Comparison of ENCODE assay signal across 10 cellular contexts in the genomic region with DNA sequence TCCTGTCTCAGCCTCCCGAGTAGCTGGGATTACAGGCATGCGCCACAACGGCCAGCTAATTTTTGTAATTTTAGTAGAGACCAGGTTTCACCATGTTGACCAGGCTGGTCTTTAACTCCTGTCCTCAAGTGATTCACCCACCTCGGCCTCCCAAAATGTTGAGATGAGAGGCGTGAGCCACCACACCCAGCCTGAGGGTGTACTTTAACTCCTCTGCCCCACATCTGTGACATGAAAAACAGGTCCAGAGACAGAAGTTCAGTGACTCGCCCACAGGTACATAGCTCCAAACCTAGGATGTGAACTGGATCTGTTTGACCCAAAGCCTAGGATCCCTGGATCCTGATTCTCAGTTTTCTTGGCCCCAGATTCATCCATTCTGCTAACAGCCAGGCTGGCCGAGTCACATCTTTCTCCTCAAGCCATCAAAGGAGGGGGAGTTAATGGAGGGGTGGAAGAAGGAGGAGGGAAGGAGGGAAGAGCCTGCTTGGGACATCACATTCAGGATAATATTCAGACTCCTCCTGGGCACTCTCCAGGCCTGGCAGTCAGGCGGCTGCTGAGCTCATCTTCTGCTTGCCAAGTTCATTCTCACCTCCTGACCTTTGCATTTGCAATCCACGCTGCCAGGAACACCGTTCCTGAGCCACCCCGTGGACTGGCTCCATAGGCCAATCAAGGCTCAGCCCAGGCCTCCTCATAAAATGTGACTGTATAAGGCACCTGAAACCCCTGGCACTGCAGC. TPM values are rescaled to one million over a fixed set of nuclear protein-coding genes. Genes with fewer than 3 reads are reported as not detected.
DNase-seq lines count a peak whose midpoint lies in the region; ATAC-seq and TF ChIP-seq lines count a peak whose summit lies in the region.
"Had no signal": no experiment of that assay in that cellular context is flagged by ENCODE, and none has a peak within 500 bp of the region (broad histone marks: within the 10 kb centered on the region; RNA-seq: fewer than 3 reads in every experiment).

No MANE protein-coding gene starts in this region.

- intact Hi-C loops in body of pancreas (cut with DNase I), result no loop called here

- no peak for TF ChIP-seq CTCF in body of pancreas (IDR thresholded peaks at IDR 0.05)

- no peaks in the 10 kb centered on the region for H3K9me3 ChIP-seq in body of pancreas
- H3K9me3 ChIP-seq in skeletal muscle satellite cell (replicated peaks; ENCODE audit: low read length), result no peaks in the 10 kb centered on the region

- TF ChIP-seq POLR2A in body of pancreas (IDR thresholded peaks at IDR 0.05), result no peak

- H3K36me3 ChIP-seq in body of pancreas (replicated peaks in 1 of 2; ENCODE audit: insufficient read depth in 1 of 2, low read depth in 2 of 2) (no peaks in the 10 kb centered on the region), skeletal muscle satellite cell (ENCODE audit: insufficient read depth, low read length) (peaks cover 9% of the 10 kb centered on the region)

- H3K4me1 ChIP-seq in body of pancreas, result peaks cover 44% of the 10 kb centered on the region
- H3K4me1 ChIP-seq in skeletal muscle satellite cell (ENCODE audit: control insufficient read depth, insufficient read depth, low read length), result peaks cover 34% of the 10 kb centered on the region

- CTCF ChIA-PET in activated CD8-positive, alpha-beta memory T cell treated with anti-CD3 and anti-CD28 coated beads, Interleukin-2, amount 10 ng/mL, durations not matched to agents 7 days and 5 days (lab: Charles Lee), result interaction anchor here (1.3 to 1.7 kb wide), 2 partner anchors 10 to 26 kb away, joined by 3 to 9 read pairs; no protein-coding TSS in a partner anchor

- H3K27me3 Mint-ChIP-seq in activated CD8-positive, alpha-beta memory T cell treated with anti-CD3 and anti-CD28 coated beads, Interleukin-2, amount 10 ng/mL, durations not matched to agents 7 days and 5 days, result no peaks in the 10 kb centered on the region

- H3K4me3 ChIP-seq in body of pancreas, result no peak overlapping the region
- peak overlapping the region; percentile 9 for H3K4me3 ChIP-seq in skeletal muscle satellite cell (ENCODE audit: low read length)

- peak; percentile 64 for DNase-seq in HCEC 1CT
- peak; percentile 82 to 91 (median 90) for DNase-seq in body of pancreas
- peak; percentile 59 for DNase-seq in islet precursor cell
- no peak for DNase-seq in cerebellum (ENCODE audit: low spot score)
- DNase-seq in activated CD8-positive, alpha-beta memory T cell treated with anti-CD3 and anti-CD28 coated beads, Interleukin-2, amount 10 ng/mL, durations not matched to agents 7 days and 5 days, result no peak
- DNase-seq: H7, T-helper 9 cell had no signal

- H3K4me1 Mint-ChIP-seq in activated CD8-positive, alpha-beta memory T cell treated with anti-CD3 and anti-CD28 coated beads, Interleukin-2, amount 10 ng/mL, durations not matched to agents 7 days and 5 days, result peaks cover 34% of the 10 kb centered on the region

- H3K4me2 ChIP-seq in skeletal muscle satellite cell (ENCODE audit: low read length), result peak overlapping the region; percentile 58

- H3K27ac ChIP-seq in body of pancreas, result peak overlapping the region; percentile 75 to 86 (median 80)

- H3K27ac Mint-ChIP-seq in activated CD8-positive, alpha-beta memory T cell treated with anti-CD3 and anti-CD28 coated beads, Interleukin-2, amount 10 ng/mL, durations not matched to agents 7 days and 5 days, result no peak overlapping the region

- ATAC-seq in body of pancreas (peak; percentile 65), HG02588 (IDR thresholded peaks at IDR 0.05; ENCODE audit: unreplicated experiment) (no peak), GM18520 (IDR thresholded peaks at IDR 0.05; ENCODE audit: unreplicated experiment) (no peak)
- no peak for ATAC-seq in activated CD8-positive, alpha-beta memory T cell treated with anti-CD3 and anti-CD28 coated beads, Interleukin-2, amount 10 ng/mL, durations not matched to agents 7 days and 5 days

- peaks cover 35% of the 10 kb centered on the region for H3K36me3 Mint-ChIP-seq in activated CD8-positive, alpha-beta memory T cell treated with anti-CD3 and anti-CD28 coated beads, Interleukin-2, amount 10 ng/mL, durations not matched to agents 7 days and 5 days

- H3K27me3 ChIP-seq in body of pancreas, result no peaks in the 10 kb centered on the region
- no peaks in the 10 kb centered on the region for H3K27me3 ChIP-seq in skeletal muscle satellite cell (ENCODE audit: control insufficient read depth, insufficient read depth, low read length)

- 52 to 74% methylated on average over 7 to 11 of the region's 11 CpGs for WGBS in body of pancreas, 2 donors

- peak overlapping the region; percentile 69 for H3K9ac ChIP-seq in skeletal muscle satellite cell (ENCODE audit: low read depth, low read length)

- no peaks in the 10 kb centered on the region for H3K9me3 Mint-ChIP-seq in activated CD8-positive, alpha-beta memory T cell treated with anti-CD3 and anti-CD28 coated beads, Interleukin-2, amount 10 ng/mL, durations not matched to agents 7 days and 5 days (ENCODE audit: low read depth)

- H3K4me3 Mint-ChIP-seq in activated CD8-positive, alpha-beta memory T cell treated with anti-CD3 and anti-CD28 coated beads, Interleukin-2, amount 10 ng/mL, durations not matched to agents 7 days and 5 days, result no peak overlapping the region

RNA-seq across cellular contexts. Expression of a gene that starts 3.1 kb away (rescaled TPM):
- total RNA-seq in body of pancreas (1 to 10 TPM; 1.8 to 6.9 TPM), cerebellum (13.3 TPM)
- total RNA-seq in skeletal muscle satellite cell (2012; rRNA removed), result 45.7 and 54.5 TPM in 2 replicates
- total RNA-seq in activated CD8-positive, alpha-beta memory T cell treated with anti-CD3 and anti-CD28 coated beads, Interleukin-2, amount 10 ng/mL, durations not matched to agents 7 days and 5 days, result 10 to 100 TPM; 62.8 to 85.5 TPM

RNA-seq across cellular contexts. Expression of a gene that starts 44.9 kb away (rescaled TPM):
- total RNA-seq in body of pancreas (100 to 1,000 TPM; 133 to 165 TPM), cerebellum (34.3 TPM)
- 266 and 301 TPM in 2 replicates for total RNA-seq in skeletal muscle satellite cell (2012; rRNA removed)
- 1 to 10 TPM; 1.8 to 2.3 TPM for total RNA-seq in activated CD8-positive, alpha-beta memory T cell treated with anti-CD3 and anti-CD28 coated beads, Interleukin-2, amount 10 ng/mL, durations not matched to agents 7 days and 5 days

Comparison
In these comparisons a context has a peak if more than half of its experiments do, and no peak if none do; other contexts are left out.
1. DNase-seq: peak in HCEC 1CT (single experiment), body of pancreas (4 of 4) and islet precursor cell (single experiment); none in cerebellum (single experiment) and activated CD8-positive, alpha-beta memory T cell treated with anti-CD3 and anti-CD28 coated beads, Interleukin-2, amount 10 ng/mL, durations not matched to agents 7 days and 5 days (single experiment).
2. RNA of a gene that starts 44.9 kb away (total RNA-seq): 133 to 165 TPM in body of pancreas and 34.3 TPM in cerebellum (single experiment); 1.8 to 2.3 TPM in activated CD8-positive, alpha-beta memory T cell treated with anti-CD3 and anti-CD28 coated beads, Interleukin-2, amount 10 ng/mL, durations not matched to agents 7 days and 5 days; every median in the first group is over 10 times any median in the second.